15 cellular contexts compared by ENCODE assay signal in genomic region chr2:239561448-239562001, GRCh38.
DNase-seq lines count a peak whose midpoint lies in the region; ATAC-seq, FAIRE-seq and TF ChIP-seq lines count a peak whose summit lies in the region.
"Had no signal": no experiment of that assay in that cellular context is flagged by ENCODE, and none has a peak within 500 bp of the region (broad histone marks: within the 10 kb centered on the region; RNA-seq: fewer than 3 reads in every experiment).

No MANE protein-coding gene starts in this region.

- ATAC-seq in activated CD4-positive, CD25-positive, alpha-beta regulatory T cell treated with anti-CD3 and anti-CD28 coated beads, Interleukin-2, amount 50 U/mL, for 24 hours = no peak
- ATAC-seq in right lobe of liver (no peak), HG03565 (IDR thresholded peaks at IDR 0.05; ENCODE audit: unreplicated experiment) (no peak)
- ATAC-seq: activated CD8-positive, alpha-beta T cell treated with anti-CD3 and anti-CD28 coated beads, Interleukin-2, amount 10 ng/mL, durations not matched to agents 7 days and 5 days; PC-3 had no signal

- TF ChIP-seq POLR2A in right lobe of liver (IDR thresholded peaks at IDR 0.05) = no peak
- TF ChIP-seq POLR2A in tibial nerve (IDR thresholded peaks at IDR 0.05) = no peak
- TF ChIP-seq POLR2A in GM12891 (IDR thresholded peaks at IDR 0.05; ENCODE audit: low read depth, low read length) = no peak

- FAIRE-seq in GM12891 (lab: Jason Lieb, UNC) = no peak
- FAIRE-seq: G401.6 had no signal

- H3K27ac ChIP-seq in right lobe of liver = no peak overlapping the region
- H3K27ac ChIP-seq in tibial nerve = no peak overlapping the region

- WGBS in right lobe of liver (ENCODE audit: insufficient coverage, low coverage, low lambda C conversion rate, missing lambda C conversion rate) = 85% methylated on average over 4 of the region's 17 CpGs
- 71 to 75% methylated on average over 9 to 10 of the region's 17 CpGs for WGBS in tibial nerve, 2 donors

- H3K36me3 ChIP-seq in right lobe of liver (no peaks in the 10 kb centered on the region), tibial nerve (no peaks in the 10 kb centered on the region)

- H3K4me3 ChIP-seq in choroid plexus epithelial cell (ENCODE audit: low read depth, low read length) (no peak overlapping the region), right lobe of liver (no peak overlapping the region), tibial nerve (no peak overlapping the region)

- H3K9me3 ChIP-seq in right lobe of liver (no peaks in the 10 kb centered on the region), tibial nerve (no peaks in the 10 kb centered on the region)

- no peaks in the 10 kb centered on the region for H3K4me1 ChIP-seq in right lobe of liver
- H3K4me1 ChIP-seq in tibial nerve = peaks cover 0 to 12% (median 0%) of the 10 kb centered on the region in 4 donors

- DNase-seq in activated CD4-positive, CD25-positive, alpha-beta regulatory T cell treated with anti-CD3 and anti-CD28 coated beads, Interleukin-2, amount 50 U/mL, for 72 hours = peak; percentile 21
- DNase-seq in choroid plexus epithelial cell (ENCODE audit: low read depth) (peak; percentile 69), right lobe of liver (peak in 2 of 3 donors; percentile 38 to 48), tibial nerve (ENCODE audit: low spot score in 2 of 2) (peak; percentile 79 to 81), GM12891 (ENCODE audit: insufficient read length, low spot score) (no peak), NCI-H146 (lab: John Stamatoyannopoulos, UW) (no peak)
- DNase-seq: activated CD8-positive, alpha-beta T cell treated with anti-CD3 and anti-CD28 coated beads, Interleukin-2, amount 10 ng/mL, durations not matched to agents 7 days and 5 days; activated effector memory CD4-positive, alpha-beta T cell treated with anti-CD3 and anti-CD28 coated beads, Interleukin-2, amount 50 U/mL, for 16 hours; immature natural killer cell; NCI-H187; NCI-H446 treated with DMSO at 0.1 percent for 48 hours; PC-3 had no signal

- intact Hi-C loops in right lobe of liver (cut with DNase I) = no loop called here

- H3K27me3 ChIP-seq in right lobe of liver = no peaks in the 10 kb centered on the region
- no peaks in the 10 kb centered on the region for H3K27me3 ChIP-seq in tibial nerve

- peak in 1 of 2 donors; percentile 82 for TF ChIP-seq EP300 in tibial nerve (IDR thresholded peaks at IDR 0.05)

- TF ChIP-seq CTCF in choroid plexus epithelial cell (conservative IDR thresholded peaks at IDR 0.05; ENCODE audit: low read depth, low read length) (no peak), right lobe of liver (IDR thresholded peaks at IDR 0.05) (no peak), tibial nerve (IDR thresholded peaks at IDR 0.05) (no peak)

TF ChIP-seq in GM12891, 5 proteins besides CTCF, POLR2A, EP300 and RAD21:
- TF ChIP-seq SPI1 (IDR thresholded peaks at IDR 0.05; ENCODE audit: low read depth, low read length) (no peak), PAX5 (IDR thresholded peaks at IDR 0.05; ENCODE audit: insufficient read depth, low read length, severe bottlenecking) (no peak), POLR2AphosphoS5 (IDR thresholded peaks at IDR 0.05; ENCODE audit: low read depth, low read length) (no peak), POU2F2 (IDR thresholded peaks at IDR 0.05; ENCODE audit: low read depth, low read length) (no peak), TAF1 (IDR thresholded peaks at IDR 0.05; ENCODE audit: low read depth, low read length) (no peak)
TF ChIP-seq in GM12891: peak in this region for 0.

Comparison
In these comparisons a context has a peak if more than half of its experiments do, and no peak if none do; other contexts are left out.
1. DNase-seq: peak in activated CD4-positive, CD25-positive, alpha-beta regulatory T cell treated with anti-CD3 and anti-CD28 coated beads, Interleukin-2, amount 50 U/mL, for 72 hours (single experiment), choroid plexus epithelial cell (single experiment), right lobe of liver (2 of 3) and tibial nerve (2 of 2); none in GM12891 (single experiment) and NCI-H146 (single experiment).